ENCODE assay signal across 20 cellular contexts in the genomic region with DNA sequence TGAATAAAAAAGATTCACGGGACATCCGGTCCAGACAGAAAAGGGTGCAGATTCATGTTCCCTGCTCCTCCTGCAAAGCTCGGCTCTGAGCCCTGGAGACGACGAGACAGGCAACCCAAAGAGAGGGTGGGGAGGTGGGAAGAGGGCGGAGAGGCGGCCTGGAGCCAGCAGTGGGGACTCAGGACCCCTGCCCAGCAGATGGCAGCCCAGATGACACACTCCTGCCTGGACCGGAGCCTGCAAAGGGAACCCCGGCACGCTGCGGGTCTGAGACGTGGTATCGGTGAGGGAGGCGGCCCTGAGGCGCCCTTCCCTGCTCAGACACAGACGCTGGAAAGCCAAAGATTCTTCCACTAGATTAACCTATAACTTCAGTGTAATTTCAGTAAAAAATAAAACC.
DNase-seq lines count a peak whose midpoint lies in the region; ATAC-seq and TF ChIP-seq lines count a peak whose summit lies in the region.
"Had no signal": no experiment of that assay in that cellular context is flagged by ENCODE, and none has a peak within 500 bp of the region (broad histone marks: within the 10 kb centered on the region; RNA-seq: fewer than 3 reads in every experiment).

No MANE protein-coding gene starts in this region.

- ATAC-seq in DND-41 (ENCODE audit: insufficient read depth, low read depth): no peak
- ATAC-seq in activated T-helper 17 cell treated with anti-CD3 and anti-CD28 coated beads, Interleukin-2, amount 50 U/mL, for 72 hours (replicated peaks): no peak
- no peak for ATAC-seq in naive thymus-derived CD8-positive, alpha-beta T cell
- ATAC-seq: HCT116 had no signal

- peaks cover 5% of the 10 kb centered on the region for H3K27me3 Mint-ChIP-seq in activated naive CD4-positive, alpha-beta T cell treated with anti-CD3 and anti-CD28 coated beads for 36 hours (ENCODE audit: low read depth)
- no peaks in the 10 kb centered on the region for H3K27me3 Mint-ChIP-seq in activated T-helper 17 cell treated with anti-CD3 and anti-CD28 coated beads, Interleukin-2, amount 50 U/mL, for 72 hours
- no peaks in the 10 kb centered on the region for H3K27me3 Mint-ChIP-seq in naive thymus-derived CD8-positive, alpha-beta T cell
- no peaks in the 10 kb centered on the region for H3K27me3 Mint-ChIP-seq in progenitor cell of endocrine pancreas

- peak overlapping the region; percentile 57 for H3K4me3 Mint-ChIP-seq in activated naive CD4-positive, alpha-beta T cell treated with anti-CD3 and anti-CD28 coated beads for 36 hours
- H3K4me3 Mint-ChIP-seq in activated T-helper 17 cell treated with anti-CD3 and anti-CD28 coated beads, Interleukin-2, amount 50 U/mL, for 72 hours: peak overlapping the region; percentile 76
- peak overlapping the region; percentile 83 to 93 (median 88) for H3K4me3 Mint-ChIP-seq in naive thymus-derived CD8-positive, alpha-beta T cell
- H3K4me3 Mint-ChIP-seq in progenitor cell of endocrine pancreas (ENCODE audit: low read depth): no peak overlapping the region

- H3K4me1 ChIP-seq in DND-41 (ENCODE audit: insufficient read depth, low read length): peaks cover 68% of the 10 kb centered on the region
- H3K4me1 ChIP-seq: parathyroid adenoma, SJCRH30 had no signal

- H3K4me1 Mint-ChIP-seq in activated naive CD4-positive, alpha-beta T cell treated with anti-CD3 and anti-CD28 coated beads for 36 hours (ENCODE audit: low read depth): peaks cover 73% of the 10 kb centered on the region
- peaks cover 28% of the 10 kb centered on the region for H3K4me1 Mint-ChIP-seq in activated T-helper 17 cell treated with anti-CD3 and anti-CD28 coated beads, Interleukin-2, amount 50 U/mL, for 72 hours
- peaks cover 43 to 89% (median 79%) of the 10 kb centered on the region in 4 donors for H3K4me1 Mint-ChIP-seq in naive thymus-derived CD8-positive, alpha-beta T cell
- H3K4me1 Mint-ChIP-seq in progenitor cell of endocrine pancreas (ENCODE audit: low read depth): no peaks in the 10 kb centered on the region

- H3K27me3 ChIP-seq in DND-41 (ENCODE audit: insufficient read depth, low read length, poor library complexity): no peaks in the 10 kb centered on the region
- H3K27me3 ChIP-seq: SJCRH30, vagina had no signal

- H4K20me1 ChIP-seq in DND-41 (ENCODE audit: insufficient read depth, low read length): peaks cover 63% of the 10 kb centered on the region

- no peaks in the 10 kb centered on the region for H3K9me3 ChIP-seq in DND-41 (ENCODE audit: insufficient read depth, low read length, severe bottlenecking)
- H3K9me3 ChIP-seq: SJCRH30, vagina had no signal

- H3K27ac Mint-ChIP-seq in activated naive CD4-positive, alpha-beta T cell treated with anti-CD3 and anti-CD28 coated beads for 36 hours: no peak overlapping the region
- no peak overlapping the region for H3K27ac Mint-ChIP-seq in activated T-helper 17 cell treated with anti-CD3 and anti-CD28 coated beads, Interleukin-2, amount 50 U/mL, for 72 hours
- H3K27ac Mint-ChIP-seq in naive thymus-derived CD8-positive, alpha-beta T cell: peak overlapping the region; percentile 40 to 97 (median 90)
- no peak overlapping the region for H3K27ac Mint-ChIP-seq in progenitor cell of endocrine pancreas

- no peaks in the 10 kb centered on the region for H3K9me3 Mint-ChIP-seq in activated naive CD4-positive, alpha-beta T cell treated with anti-CD3 and anti-CD28 coated beads for 36 hours
- no peaks in the 10 kb centered on the region for H3K9me3 Mint-ChIP-seq in activated T-helper 17 cell treated with anti-CD3 and anti-CD28 coated beads, Interleukin-2, amount 50 U/mL, for 72 hours
- no peaks in the 10 kb centered on the region for H3K9me3 Mint-ChIP-seq in naive thymus-derived CD8-positive, alpha-beta T cell
- no peaks in the 10 kb centered on the region for H3K9me3 Mint-ChIP-seq in progenitor cell of endocrine pancreas (ENCODE audit: low read depth)

- peaks cover 33% of the 10 kb centered on the region for H3K79me2 ChIP-seq in DND-41 (ENCODE audit: insufficient read depth, low read length)
- H3K79me2 ChIP-seq: parathyroid adenoma had no signal

- peaks cover 42% of the 10 kb centered on the region for H3K36me3 ChIP-seq in DND-41 (ENCODE audit: insufficient read depth, low read length)
- H3K36me3 ChIP-seq: SJCRH30, vagina had no signal

- POLR2A ChIA-PET in naive thymus-derived CD8-positive, alpha-beta T cell (lab: Charles Lee): interaction anchor here (0.7 to 4.2 kb wide), 2 partner anchors 9 to 19 kb away, joined by 4 to 31 read pairs; no protein-coding TSS in a partner anchor

- TF ChIP-seq CTCF in DND-41 (IDR thresholded peaks at IDR 0.05; ENCODE audit: borderline replicate concordance, extremely low read depth, low read length, poor library complexity, severe bottlenecking) (no peak), progenitor cell of endocrine pancreas (IDR thresholded peaks at IDR 0.05; ENCODE audit: unreplicated experiment) (no peak)

- CTCF ChIA-PET in activated naive CD4-positive, alpha-beta T cell treated with anti-CD3 and anti-CD28 coated beads for 36 hours (lab: Charles Lee): no interaction called here

- H3K4me3 ChIP-seq in DND-41 (ENCODE audit: low read depth in 1 of 2, low read length in 2 of 2): no peak overlapping the region; a peak in 1 of 4 replicates
- H3K4me3 ChIP-seq: GM12878, SJCRH30, vagina had no signal

- intact Hi-C loops in activated naive CD4-positive, alpha-beta T cell treated with anti-CD3 and anti-CD28 coated beads for 36 hours (cut with micrococcal nuclease): loop anchor here (5.0 to 10.0 kb wide), 4 partner anchors 41 to 484 kb away; a partner anchor contains a TSS

- no peak for DNase-seq in activated naive CD4-positive, alpha-beta T cell treated with anti-CD3 and anti-CD28 coated beads for 36 hours
- no peak for DNase-seq in activated naive CD4-positive, alpha-beta T cell treated with anti-CD3 and anti-CD28 coated beads, Interleukin-2, amount 50 U/mL, for 16 hours
- no peak for DNase-seq in DND-41
- no peak for DNase-seq in naive thymus-derived CD8-positive, alpha-beta T cell
- DNase-seq in NCI-H1105 (lab: John Stamatoyannopoulos, UW): no peak
- no peak for DNase-seq in NCI-H1105 treated with DMSO at 0.1 percent for 48 hours (lab: John Stamatoyannopoulos, UW)
- DNase-seq in progenitor cell of endocrine pancreas (ENCODE audit: low spot score, unreplicated experiment): no peak
- DNase-seq: Calu3; effector CD8-positive, alpha-beta T cell; NCI-H1092; NCI-H2107; NCI-H69; SJCRH30; T1000 had no signal

- no peak overlapping the region for H2AFZ ChIP-seq in DND-41 (ENCODE audit: low read depth, low read length)
- H2AFZ ChIP-seq: parathyroid adenoma had no signal

- H3K36me3 Mint-ChIP-seq in activated naive CD4-positive, alpha-beta T cell treated with anti-CD3 and anti-CD28 coated beads for 36 hours (ENCODE audit: low read depth): peaks cover 2% of the 10 kb centered on the region
- H3K36me3 Mint-ChIP-seq in activated T-helper 17 cell treated with anti-CD3 and anti-CD28 coated beads, Interleukin-2, amount 50 U/mL, for 72 hours (ENCODE audit: low read depth): peaks cover 17% of the 10 kb centered on the region
- H3K36me3 Mint-ChIP-seq in naive thymus-derived CD8-positive, alpha-beta T cell: peaks cover 0 to 21% (median 6%) of the 10 kb centered on the region in 3 donors
- H3K36me3 Mint-ChIP-seq in progenitor cell of endocrine pancreas (ENCODE audit: insufficient read depth): no peaks in the 10 kb centered on the region

- H3K9ac ChIP-seq in DND-41 (ENCODE audit: low read depth, low read length): peak overlapping the region; percentile 27
- H3K9ac ChIP-seq: KMS-11, parathyroid adenoma had no signal

- peak overlapping the region; percentile 76 for H3K27ac ChIP-seq in DND-41 (ENCODE audit: low read length)
- H3K27ac ChIP-seq: KMS-11, parathyroid adenoma, SJCRH30 had no signal

- H3K4me2 ChIP-seq in DND-41 (ENCODE audit: insufficient read depth, low read length): peak overlapping the region; percentile 61; the same call in 1 of the 2 replicates
- H3K4me2 ChIP-seq: KMS-11 had no signal

Comparison
In these comparisons a context has a peak if more than half of its experiments do, and no peak if none do; other contexts are left out.
1. H3K27ac Mint-ChIP-seq: peak in naive thymus-derived CD8-positive, alpha-beta T cell (10 of 10); none in activated naive CD4-positive, alpha-beta T cell treated with anti-CD3 and anti-CD28 coated beads for 36 hours (single experiment), activated T-helper 17 cell treated with anti-CD3 and anti-CD28 coated beads, Interleukin-2, amount 50 U/mL, for 72 hours (single experiment) and progenitor cell of endocrine pancreas (single experiment).